ENCODE assay signal across 12 cellular contexts in the genomic region with DNA sequence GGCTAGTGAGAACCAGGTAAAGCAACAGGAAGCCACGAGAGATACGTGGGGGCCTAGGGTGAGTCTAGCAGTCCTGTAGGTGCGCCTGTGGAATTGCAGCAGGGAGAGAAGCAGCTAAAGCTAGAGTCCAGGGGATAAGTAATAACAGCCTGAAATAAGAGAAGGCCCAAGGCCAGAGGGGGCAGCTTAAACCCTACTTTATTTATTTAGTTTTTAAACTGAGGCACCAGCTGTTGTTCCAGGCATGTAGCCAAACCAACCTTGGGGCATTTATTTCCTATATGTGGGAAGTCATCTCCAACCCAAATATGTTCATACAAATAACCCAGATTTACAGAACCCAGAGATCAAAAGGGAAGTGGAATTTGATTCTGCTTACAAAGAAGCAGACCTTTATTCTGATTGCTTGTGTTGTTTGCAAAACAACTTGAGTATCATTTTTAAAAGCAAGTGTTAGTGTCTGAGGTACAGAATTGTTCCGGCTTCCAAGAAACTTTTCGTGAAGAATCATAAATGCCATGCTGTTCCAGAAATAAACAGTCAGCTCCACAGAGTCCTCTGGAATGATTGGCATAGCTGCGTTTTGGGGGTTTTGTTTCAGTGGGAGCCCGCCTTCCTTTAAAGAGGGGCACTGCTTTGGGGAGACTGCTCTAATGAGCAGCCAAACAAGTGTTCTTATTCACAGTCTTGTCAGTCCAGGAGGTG.
DNase-seq lines count a peak whose midpoint lies in the region; ATAC-seq, FAIRE-seq and TF ChIP-seq lines count a peak whose summit lies in the region.
"Had no signal": no experiment of that assay in that cellular context is flagged by ENCODE, and none has a peak within 500 bp of the region (broad histone marks: within the 10 kb centered on the region; RNA-seq: fewer than 3 reads in every experiment).

No MANE protein-coding gene starts in this region.

- no peaks in the 10 kb centered on the region for H3K9me3 ChIP-seq in SJCRH30 (replicated peaks)
- no peaks in the 10 kb centered on the region for H3K9me3 ChIP-seq in pancreas

- H3K4me3 ChIP-seq in AG10803 (ENCODE audit: low read length) (no peak overlapping the region), SJCRH30 (no peak overlapping the region), fibroblast of villous mesenchyme (ENCODE audit: low read depth, low read length) (no peak overlapping the region), pancreas (no peak overlapping the region)

- H3K27ac ChIP-seq in SJCRH30 = no peak overlapping the region
- no peak overlapping the region for H3K27ac ChIP-seq in pancreas

- peak overlapping the region; percentile 75 for H3K27ac Mint-ChIP-seq in HFFc6
- H3K27ac Mint-ChIP-seq: T-cell had no signal

- peaks cover 38% of the 10 kb centered on the region for H3K4me1 Mint-ChIP-seq in HFFc6 (ENCODE audit: low read depth)
- H3K4me1 Mint-ChIP-seq: T-cell had no signal

- no peak; the same call in 1 of the 2 replicates for TF ChIP-seq CTCF in AG10803 (conservative IDR thresholded peaks at IDR 0.05; ENCODE audit: low read length)
- TF ChIP-seq CTCF in HFFc6 (IDR thresholded peaks at IDR 0.05) = no peak
- TF ChIP-seq CTCF in fibroblast of villous mesenchyme (IDR thresholded peaks at IDR 0.05; ENCODE audit: insufficient read depth, low read depth, low read length) = peak; percentile 30
- no peak for TF ChIP-seq CTCF in pancreas (IDR thresholded peaks at IDR 0.05)

- intact Hi-C loops in pancreas (cut with DNase I) = no loop called here

- peak overlapping the region; percentile 62 for H3K4me3 Mint-ChIP-seq in HFFc6
- H3K4me3 Mint-ChIP-seq: T-cell had no signal

- H3K36me3 Mint-ChIP-seq in HFFc6 (ENCODE audit: low read depth) = no peaks in the 10 kb centered on the region
- H3K36me3 Mint-ChIP-seq: T-cell had no signal

- WGBS in pancreas, 2 donors = 90 to 93% methylated on average over 7 of the region's 7 CpGs

- no peaks in the 10 kb centered on the region for H3K36me3 ChIP-seq in SJCRH30
- H3K36me3 ChIP-seq in pancreas = no peaks in the 10 kb centered on the region

- H3K9me3 Mint-ChIP-seq in HFFc6 = no peaks in the 10 kb centered on the region
- H3K9me3 Mint-ChIP-seq: T-cell had no signal

- H3K27me3 Mint-ChIP-seq in HFFc6 (ENCODE audit: insufficient read depth) = peaks cover 3% of the 10 kb centered on the region

- DNase-seq in AG10803 (ENCODE audit: low read depth) (peak; percentile 48), HFFc6 (peak; percentile 5), SJCRH30 (peak; percentile 85 to 92), fibroblast of villous mesenchyme (ENCODE audit: low read depth) (peak; percentile 85), pancreas (no peak), anterior cingulate cortex (lab: John Stamatoyannopoulos, UW) (no peak)
- no peak for DNase-seq in activated CD8-positive, alpha-beta memory T cell treated with anti-CD3 and anti-CD28 coated beads, Interleukin-2, amount 50 U/mL, for 4 hours
- DNase-seq: DND-41, dorsolateral prefrontal cortex, T-cell had no signal

- H3K4me1 ChIP-seq in SJCRH30 (peaks cover 28% of the 10 kb centered on the region), pancreas (no peaks in the 10 kb centered on the region)

- ATAC-seq in pancreas (no peak), GM18873 (IDR thresholded peaks at IDR 0.05; ENCODE audit: low FRiP score, unreplicated experiment) (no peak)
- ATAC-seq: left lobe of liver, T-cell had no signal

- H3K27me3 ChIP-seq in SJCRH30 = no peaks in the 10 kb centered on the region
- no peaks in the 10 kb centered on the region for H3K27me3 ChIP-seq in pancreas
- H3K27me3 ChIP-seq: dorsolateral prefrontal cortex had no signal

- FAIRE-seq in pancreas (lab: Jason Lieb, UNC) = no peak

Comparison
In these comparisons a context has a peak if more than half of its experiments do, and no peak if none do; other contexts are left out.
1. DNase-seq: peak in AG10803 (single experiment), HFFc6 (single experiment), SJCRH30 (2 of 2) and fibroblast of villous mesenchyme (single experiment); none in pancreas (0 of 6), anterior cingulate cortex (0 of 58) and activated CD8-positive, alpha-beta memory T cell treated with anti-CD3 and anti-CD28 coated beads, Interleukin-2, amount 50 U/mL, for 4 hours (single experiment).